ENCODE assay signal across 23 cellular contexts in the genomic region with DNA sequence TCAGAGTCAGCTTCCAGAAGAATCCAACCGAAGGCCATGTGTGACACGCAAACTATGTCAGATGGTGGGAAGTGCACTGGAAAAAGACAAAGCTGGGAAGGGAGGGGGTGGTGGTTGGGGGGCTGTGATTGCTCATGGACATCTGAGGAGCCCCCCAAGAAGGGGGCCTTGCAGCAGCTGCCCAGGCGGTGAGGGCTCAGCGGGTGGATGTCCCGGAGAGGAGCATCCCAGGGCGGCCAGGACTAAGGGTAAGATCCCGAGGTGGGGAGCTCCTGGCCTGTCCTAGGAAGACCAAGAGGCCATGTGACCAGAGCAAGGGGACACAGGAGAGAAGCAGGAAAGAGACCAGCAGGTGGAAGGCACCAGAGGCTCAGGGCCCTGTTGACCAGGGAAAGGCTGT.
DNase-seq lines count a peak whose midpoint lies in the region; ATAC-seq and TF ChIP-seq lines count a peak whose summit lies in the region.
"Had no signal": no experiment of that assay in that cellular context is flagged by ENCODE, and none has a peak within 500 bp of the region (broad histone marks: within the 10 kb centered on the region; RNA-seq: fewer than 3 reads in every experiment).

No MANE protein-coding gene starts in this region.

- H3K4me1 Mint-ChIP-seq in stimulated activated effector memory CD8-positive, alpha-beta T cell treated with anti-CD3 and anti-CD28 coated beads, Interleukin-12 subunit alpha, Interleukin-12 subunit beta, amount 100 ng/mL, for 72 hours, result no peaks in the 10 kb centered on the region
- H3K4me1 Mint-ChIP-seq: CD14-positive monocyte; CD4-positive, alpha-beta memory T cell; CD4-positive, CD25-positive, alpha-beta regulatory T cell; CD8-positive, alpha-beta memory T cell had no signal

- H3K36me3 Mint-ChIP-seq in stimulated activated effector memory CD8-positive, alpha-beta T cell treated with anti-CD3 and anti-CD28 coated beads, Interleukin-12 subunit alpha, Interleukin-12 subunit beta, amount 100 ng/mL, for 72 hours, result no peaks in the 10 kb centered on the region
- H3K36me3 Mint-ChIP-seq: CD14-positive monocyte; CD4-positive, alpha-beta memory T cell; CD4-positive, CD25-positive, alpha-beta regulatory T cell; CD8-positive, alpha-beta memory T cell had no signal

- H3K9me3 Mint-ChIP-seq in stimulated activated effector memory CD8-positive, alpha-beta T cell treated with anti-CD3 and anti-CD28 coated beads, Interleukin-12 subunit alpha, Interleukin-12 subunit beta, amount 100 ng/mL, for 72 hours, result no peaks in the 10 kb centered on the region
- H3K9me3 Mint-ChIP-seq: CD4-positive, alpha-beta memory T cell; CD4-positive, CD25-positive, alpha-beta regulatory T cell had no signal

- no peak overlapping the region for H3K4me3 Mint-ChIP-seq in stimulated activated effector memory CD8-positive, alpha-beta T cell treated with anti-CD3 and anti-CD28 coated beads, Interleukin-12 subunit alpha, Interleukin-12 subunit beta, amount 100 ng/mL, for 72 hours
- H3K4me3 Mint-ChIP-seq: CD14-positive monocyte; CD4-positive, CD25-positive, alpha-beta regulatory T cell; CD8-positive, alpha-beta memory T cell had no signal

- no peak overlapping the region for H3K27ac ChIP-seq in coronary artery
- H3K27ac ChIP-seq: BLaER1 had no signal

- TF ChIP-seq CTCF in coronary artery (IDR thresholded peaks at IDR 0.05), result no peak

- peak; percentile 50 for DNase-seq in coronary artery (ENCODE audit: low spot score)
- DNase-seq in stimulated activated effector memory CD8-positive, alpha-beta T cell treated with anti-CD3 and anti-CD28 coated beads, Interleukin-12 subunit alpha, Interleukin-12 subunit beta, amount 100 ng/mL, for 72 hours (ENCODE audit: low spot score in 2 of 2), result no peak
- DNase-seq in stimulated activated naive CD4-positive, alpha-beta T cell (lab: John Stamatoyannopoulos, UW), result no peak
- DNase-seq: 8988T; ACHN; BE2C; C1 segment of cervical spinal cord; CD4-positive, alpha-beta memory T cell; CD4-positive, CD25-positive, alpha-beta regulatory T cell; CD8-positive, alpha-beta memory T cell; COR-L47; DMS 273 treated with DMSO at 0.1 percent for 48 hours; DMS153; DMS53; DMS79; DND-41; EL; GDM1 had no signal

- H3K4me3 ChIP-seq in coronary artery, result no peak overlapping the region
- H3K4me3 ChIP-seq: BLaER1, GM12878 had no signal

- ATAC-seq in stimulated activated effector memory CD8-positive, alpha-beta T cell treated with anti-CD3 and anti-CD28 coated beads, Interleukin-12 subunit alpha, Interleukin-12 subunit beta, amount 100 ng/mL, for 72 hours, result peak; percentile 16
- ATAC-seq in GM21526 (IDR thresholded peaks at IDR 0.05; ENCODE audit: low FRiP score, unreplicated experiment) (no peak), esophagus mucosa (no peak)
- ATAC-seq: GM12878 had no signal

- no peak overlapping the region for H3K27ac Mint-ChIP-seq in stimulated activated effector memory CD8-positive, alpha-beta T cell treated with anti-CD3 and anti-CD28 coated beads, Interleukin-12 subunit alpha, Interleukin-12 subunit beta, amount 100 ng/mL, for 72 hours
- H3K27ac Mint-ChIP-seq: CD14-positive monocyte; CD4-positive, alpha-beta memory T cell; CD4-positive, CD25-positive, alpha-beta regulatory T cell; CD8-positive, alpha-beta memory T cell had no signal
